In the genomic region with DNA sequence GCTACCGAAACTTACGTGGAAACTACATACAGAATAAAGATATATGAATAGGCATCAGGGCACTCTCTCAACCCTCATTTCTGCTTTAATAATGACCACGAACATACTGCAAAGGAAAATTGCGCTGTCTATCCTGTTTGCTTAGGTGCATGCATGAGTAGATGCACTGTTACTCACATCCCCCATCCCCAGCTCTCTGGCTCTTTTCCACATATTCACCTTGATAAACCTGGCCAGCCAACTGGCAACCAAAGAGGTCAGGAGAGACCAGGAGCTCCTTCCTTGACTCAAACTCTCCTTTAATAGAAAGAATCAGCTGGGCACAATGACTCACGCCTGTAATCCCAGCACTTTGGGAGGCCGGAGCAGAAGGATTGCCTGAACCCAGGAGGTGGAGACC, we compare ENCODE assay signal across 19 cellular contexts. TPM values are rescaled to one million over a fixed set of nuclear protein-coding genes. Genes with fewer than 3 reads are reported as not detected.
A peak's percentile ranks its signal among the peaks of the same experiment; 100 is the strongest.
DNase-seq lines count a peak whose midpoint lies in the region; ATAC-seq and TF ChIP-seq lines count a peak whose summit lies in the region.
"Had no signal": no experiment of that assay in that cellular context is flagged by ENCODE, and none has a peak within 500 bp of the region (broad histone marks: within the 10 kb centered on the region; RNA-seq: fewer than 3 reads in every experiment).

No MANE protein-coding gene starts in this region.

- H3K79me2 ChIP-seq in GM23338 (replicated peaks; ENCODE audit: insufficient read depth), result peaks cover 2% of the 10 kb centered on the region; the same call in 1 of the 2 replicates
- peaks cover 16% of the 10 kb centered on the region for H3K79me2 ChIP-seq in PC-3 (ENCODE audit: low read length)

- no peak overlapping the region for H3K4me3 Mint-ChIP-seq in GM23338
- H3K4me3 Mint-ChIP-seq: B cell; CD4-positive, alpha-beta T cell; CD8-positive, alpha-beta T cell had no signal

- H3F3A ChIP-seq in GM23338 (replicated peaks; ENCODE audit: low read depth), result no peaks in the 10 kb centered on the region
- H3F3A ChIP-seq in PC-3 (ENCODE audit: low read length, unreplicated experiment), result no peaks in the 10 kb centered on the region

- H3K9me2 ChIP-seq in GM23338 (ENCODE audit: insufficient read depth) (no peaks in the 10 kb centered on the region), PC-3 (replicated peaks; ENCODE audit: low read length) (no peaks in the 10 kb centered on the region)

- no peaks in the 10 kb centered on the region for H3K27me3 ChIP-seq in GM23338 (ENCODE audit: insufficient read depth)
- no peaks in the 10 kb centered on the region for H3K27me3 ChIP-seq in PC-3 (ENCODE audit: low read length)
- H3K27me3 ChIP-seq: BLaER1 treated with 17β-estradiol and CSF1 and Interleukin-3, amounts not matched to agents 10 nM and 100 nM had no signal

- BruUV-seq in PC-3 (replicated peaks; lab: Mats Ljungman, UMichigan), result no TSS peak

- no peak overlapping the region for H3K4me3 ChIP-seq in GM23338
- no peak overlapping the region for H3K4me3 ChIP-seq in PC-3 (ENCODE audit: low read length)
- H3K4me3 ChIP-seq: A549; BLaER1 treated with 17β-estradiol and CSF1 and Interleukin-3, amounts not matched to agents 10 nM and 100 nM had no signal

- CTCF ChIA-PET in PC-3 (lab: Charles Lee), result no interaction called here

- H3K4me1 ChIP-seq in GM23338 (ENCODE audit: insufficient read depth) (peaks cover 17% of the 10 kb centered on the region), PC-3 (ENCODE audit: insufficient read depth, low read length) (peaks cover 15% of the 10 kb centered on the region)
- H3K4me1 ChIP-seq: BLaER1 treated with 17β-estradiol and CSF1 and Interleukin-3, amounts not matched to agents 10 nM and 100 nM; Caco-2 had no signal

- POLR2A ChIA-PET in PC-3 (lab: Charles Lee; ENCODE audit: unreplicated experiment), result no interaction called here

- H3K9me3 ChIP-seq in PC-3 (ENCODE audit: low read length), result no peaks in the 10 kb centered on the region
- H3K9me3 ChIP-seq: A549; BLaER1 treated with 17β-estradiol and CSF1 and Interleukin-3, amounts not matched to agents 10 nM and 100 nM; Caco-2 had no signal

- DNase-seq in DMS79 treated with DMSO at 0.1 percent for 48 hours (lab: John Stamatoyannopoulos, UW), result peak; percentile 43
- no peak for DNase-seq in DMS79 (lab: John Stamatoyannopoulos, UW)
- no peak for DNase-seq in GM23338 (ENCODE audit: low spot score)
- DNase-seq in PC-3, result peak; percentile 90
- DNase-seq in kidney tubule cell (ENCODE audit: low spot score), result peak; percentile 64
- no peak for DNase-seq in NCI-H1930 (lab: John Stamatoyannopoulos, UW)
- no peak for DNase-seq in posterior cingulate gyrus
- DNase-seq: AML-193; Caco-2; Calu3; CD4-positive, alpha-beta T cell; CD8-positive, alpha-beta T cell; GF-D8 had no signal

- no peaks in the 10 kb centered on the region for H3K9me3 Mint-ChIP-seq in GM23338
- H3K9me3 Mint-ChIP-seq: CD4-positive, alpha-beta T cell; CD8-positive, alpha-beta T cell had no signal

- no peak overlapping the region for H2AFZ ChIP-seq in GM23338
- no peak overlapping the region for H2AFZ ChIP-seq in PC-3 (ENCODE audit: low read length)

- H3K4me1 Mint-ChIP-seq in GM23338, result peaks cover 29% of the 10 kb centered on the region

- H3K27ac ChIP-seq in GM23338 (ENCODE audit: low read depth) (no peak overlapping the region), PC-3 (ENCODE audit: low read length) (peak overlapping the region; percentile 43)
- H3K27ac ChIP-seq: 22Rv1; A549; BLaER1 treated with 17β-estradiol and CSF1 and Interleukin-3, amounts not matched to agents 10 nM and 100 nM; C4-2B had no signal

- H4K20me1 ChIP-seq in GM23338 (replicated peaks; ENCODE audit: insufficient read depth) (no peaks in the 10 kb centered on the region), PC-3 (ENCODE audit: low read length) (no peaks in the 10 kb centered on the region)
- H4K20me1 ChIP-seq: BLaER1 treated with 17β-estradiol and CSF1 and Interleukin-3, amounts not matched to agents 10 nM and 100 nM had no signal

- no peak overlapping the region for H3K9ac ChIP-seq in PC-3 (ENCODE audit: low read length)
- H3K9ac ChIP-seq: BLaER1 treated with 17β-estradiol and CSF1 and Interleukin-3, amounts not matched to agents 10 nM and 100 nM had no signal

- intact Hi-C loops in PC-3 (cut with micrococcal nuclease) (no loop called here), posterior cingulate gyrus (cut with DNase I) (no loop called here)

- ATAC-seq in GM23338 (no peak), PC-3 (peak; percentile 93), HG03196 (IDR thresholded peaks at IDR 0.05; ENCODE audit: unreplicated experiment) (no peak)
- ATAC-seq: A549; CD8-positive, alpha-beta T cell had no signal

- H3K27me3 Mint-ChIP-seq in GM23338 (ENCODE audit: insufficient read depth, low read depth, poor library complexity), result peaks cover 6% of the 10 kb centered on the region
- H3K27me3 Mint-ChIP-seq: B cell; CD4-positive, alpha-beta T cell had no signal

- peaks cover 4% of the 10 kb centered on the region; the same call in 2 of the 3 replicates for H3K36me3 Mint-ChIP-seq in GM23338 (ENCODE audit: low read depth)

- H3K4me2 ChIP-seq in GM23338 (no peak overlapping the region), PC-3 (ENCODE audit: low read length) (peak overlapping the region; percentile 44)
- H3K4me2 ChIP-seq: A549; BLaER1 treated with 17β-estradiol and CSF1 and Interleukin-3, amounts not matched to agents 10 nM and 100 nM had no signal

- H3K36me3 ChIP-seq in GM23338 (ENCODE audit: insufficient read depth) (no peaks in the 10 kb centered on the region), PC-3 (ENCODE audit: low read depth, low read length) (0 out of 2 replicates have a peak, but pooled peaks cover 4% of the 10 kb centered on the region)

- peak overlapping the region; percentile 70 for H3K27ac Mint-ChIP-seq in GM23338
- H3K27ac Mint-ChIP-seq: B cell; CD4-positive, alpha-beta T cell; CD8-positive, alpha-beta T cell had no signal

- TF ChIP-seq CTCF in GM23338 (conservative IDR thresholded peaks at IDR 0.05; ENCODE audit: low read depth in 2 of 2) (no peak), PC-3 (conservative IDR thresholded peaks at IDR 0.05; ENCODE audit: low read depth, low read length) (no peak)

TF ChIP-seq in GM23338, 12 proteins besides CTCF, POLR2A, EP300 and RAD21 (continues in another document):
- TF ChIP-seq, protein P1, sequence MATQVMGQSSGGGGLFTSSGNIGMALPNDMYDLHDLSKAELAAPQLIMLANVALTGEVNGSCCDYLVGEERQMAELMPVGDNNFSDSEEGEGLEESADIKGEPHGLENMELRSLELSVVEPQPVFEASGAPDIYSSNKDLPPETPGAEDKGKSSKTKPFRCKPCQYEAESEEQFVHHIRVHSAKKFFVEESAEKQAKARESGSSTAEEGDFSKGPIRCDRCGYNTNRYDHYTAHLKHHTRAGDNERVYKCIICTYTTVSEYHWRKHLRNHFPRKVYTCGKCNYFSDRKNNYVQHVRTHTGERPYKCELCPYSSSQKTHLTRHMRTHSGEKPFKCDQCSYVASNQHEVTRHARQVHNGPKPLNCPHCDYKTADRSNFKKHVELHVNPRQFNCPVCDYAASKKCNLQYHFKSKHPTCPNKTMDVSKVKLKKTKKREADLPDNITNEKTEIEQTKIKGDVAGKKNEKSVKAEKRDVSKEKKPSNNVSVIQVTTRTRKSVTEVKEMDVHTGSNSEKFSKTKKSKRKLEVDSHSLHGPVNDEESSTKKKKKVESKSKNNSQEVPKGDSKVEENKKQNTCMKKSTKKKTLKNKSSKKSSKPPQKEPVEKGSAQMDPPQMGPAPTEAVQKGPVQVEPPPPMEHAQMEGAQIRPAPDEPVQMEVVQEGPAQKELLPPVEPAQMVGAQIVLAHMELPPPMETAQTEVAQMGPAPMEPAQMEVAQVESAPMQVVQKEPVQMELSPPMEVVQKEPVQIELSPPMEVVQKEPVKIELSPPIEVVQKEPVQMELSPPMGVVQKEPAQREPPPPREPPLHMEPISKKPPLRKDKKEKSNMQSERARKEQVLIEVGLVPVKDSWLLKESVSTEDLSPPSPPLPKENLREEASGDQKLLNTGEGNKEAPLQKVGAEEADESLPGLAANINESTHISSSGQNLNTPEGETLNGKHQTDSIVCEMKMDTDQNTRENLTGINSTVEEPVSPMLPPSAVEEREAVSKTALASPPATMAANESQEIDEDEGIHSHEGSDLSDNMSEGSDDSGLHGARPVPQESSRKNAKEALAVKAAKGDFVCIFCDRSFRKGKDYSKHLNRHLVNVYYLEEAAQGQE (IDR thresholded peaks at IDR 0.05; ENCODE audit: unreplicated experiment), result no peak
- TF ChIP-seq, protein P2, sequence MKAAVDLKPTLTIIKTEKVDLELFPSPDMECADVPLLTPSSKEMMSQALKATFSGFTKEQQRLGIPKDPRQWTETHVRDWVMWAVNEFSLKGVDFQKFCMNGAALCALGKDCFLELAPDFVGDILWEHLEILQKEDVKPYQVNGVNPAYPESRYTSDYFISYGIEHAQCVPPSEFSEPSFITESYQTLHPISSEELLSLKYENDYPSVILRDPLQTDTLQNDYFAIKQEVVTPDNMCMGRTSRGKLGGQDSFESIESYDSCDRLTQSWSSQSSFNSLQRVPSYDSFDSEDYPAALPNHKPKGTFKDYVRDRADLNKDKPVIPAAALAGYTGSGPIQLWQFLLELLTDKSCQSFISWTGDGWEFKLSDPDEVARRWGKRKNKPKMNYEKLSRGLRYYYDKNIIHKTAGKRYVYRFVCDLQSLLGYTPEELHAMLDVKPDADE (IDR thresholded peaks at IDR 0.05), result no peak
- no peak for TF ChIP-seq STAT1 (IDR thresholded peaks at IDR 0.05; ENCODE audit: unreplicated experiment)
- no peak for TF ChIP-seq EZH2 (IDR thresholded peaks at IDR 0.05; ENCODE audit: low read depth, unreplicated experiment)
- TF ChIP-seq EZH2phosphoT487 (IDR thresholded peaks at IDR 0.05; ENCODE audit: unreplicated experiment), result no peak
- TF ChIP-seq JUNB (IDR thresholded peaks at IDR 0.05; ENCODE audit: unreplicated experiment), result no peak
- TF ChIP-seq ZNF114 (CRISPR knock-in tag; IDR thresholded peaks at IDR 0.05), result no peak
- TF ChIP-seq ZNF331 (CRISPR knock-in tag; IDR thresholded peaks at IDR 0.05; ENCODE audit: low read depth), result no peak
- TF ChIP-seq NANOG (IDR thresholded peaks at IDR 0.05; ENCODE audit: borderline replicate concordance), result no peak
- no peak for TF ChIP-seq POLR2AphosphoS5 (IDR thresholded peaks at IDR 0.05; ENCODE audit: low read depth)
- TF ChIP-seq CREB1 (CRISPR knock-in tag; IDR thresholded peaks at IDR 0.05; ENCODE audit: low read depth), result no peak

RNA-seq across cellular contexts. Expression of gene HIBADH, which starts 29.6 kb away (rescaled TPM):
- total RNA-seq in GM23338 (2014; rRNA removed; shearing (Covaris generic)), result 51.0 and 57.0 TPM in 2 replicates
- 29.0 and 31.3 TPM in 2 replicates for polyA plus RNA-seq in GM23338 (2016; fragmentation: Nextera tagmentation; extraction: Ambion mirVana)
- 43.7 and 45.8 TPM in 2 replicates for total RNA-seq in PC-3 (2014; rRNA removed)

Comparison
In these comparisons a context has a peak if more than half of its experiments do, and no peak if none do; other contexts are left out.
1. DNase-seq: peak in DMS79 treated with DMSO at 0.1 percent for 48 hours (single experiment), PC-3 (single experiment) and kidney tubule cell (single experiment); none in DMS79 (single experiment), GM23338 (single experiment), NCI-H1930 (0 of 2) and posterior cingulate gyrus (0 of 10).